In the genomic region with DNA sequence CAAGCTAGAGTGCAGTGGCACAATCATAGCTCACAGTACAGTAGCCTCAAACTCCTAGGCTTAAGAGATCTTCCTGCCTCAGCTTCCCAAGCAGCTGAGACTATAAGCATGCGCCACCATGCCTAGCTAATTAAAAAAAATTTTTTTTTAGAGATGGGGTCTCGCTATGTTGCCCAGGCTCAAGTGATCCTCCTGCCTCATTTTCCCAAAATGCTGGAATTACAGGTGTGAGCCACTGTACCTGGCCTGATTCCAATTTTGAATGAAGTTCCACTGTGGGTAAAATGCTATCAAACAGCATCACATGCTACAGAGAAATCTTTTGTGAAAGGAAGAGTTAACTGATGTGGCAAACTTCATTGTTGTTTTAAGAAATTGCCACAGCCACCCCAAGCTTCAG, we compare ENCODE assay signal across 28 cellular contexts.
"Had no signal": no experiment of that assay in that cellular context is flagged by ENCODE, and none has a peak within 500 bp of the region (broad histone marks: within the 10 kb centered on the region; RNA-seq: fewer than 3 reads in every experiment).

No MANE protein-coding gene starts in this region.

- H3K4me3 ChIP-seq: stomach, suprapubic skin, testis, thoracic aorta, thyroid gland, tibial artery, tibial nerve, transverse colon, upper lobe of left lung, upper lobe of right lung, uterus, vagina had no signal

- H3K9me3 ChIP-seq: suprapubic skin, testis, thyroid gland, vagina had no signal

- H3K27me3 Mint-ChIP-seq: stimulated activated naive B cell treated with anti-CD40 and anti-IgM and Interleukin-4, amounts not matched to agents 10 μg/mL and 1 μg/mL and 100 μg/mL, for 72 hours; stimulated activated naive CD8-positive, alpha-beta T cell treated with anti-CD3 and anti-CD28 coated beads, Interleukin-15, amount 100 ng/mL, for 72 hours; stimulated activated naive CD8-positive, alpha-beta T cell treated with anti-CD3 and anti-CD28 coated beads, Interleukin-15, Interleukin-2, amounts not matched to agents 100 ng/mL and 50 ng/mL, for 24 hours; type B pancreatic cell had no signal

- H3K27ac ChIP-seq: stomach, suprapubic skin, testis, thoracic aorta, thyroid gland, tibial artery, tibial nerve, transverse colon, upper lobe of left lung, upper lobe of right lung, uterus, vagina had no signal

- H3K27me3 ChIP-seq: stomach, suprapubic skin, testis, thyroid gland, tibial artery, tibial nerve, transverse colon, upper lobe of left lung, upper lobe of right lung, uterus, vagina had no signal

- H3K4me1 ChIP-seq: stomach, suprapubic skin, testis, thyroid gland, tibial artery, tibial nerve, transverse colon, upper lobe of left lung, upper lobe of right lung, uterus, vagina had no signal

- H3K36me3 ChIP-seq: uterus had no signal

- FAIRE-seq: urothelium cell line had no signal

- DNase-seq: stimulated activated CD4-positive, alpha-beta T cell treated with anti-CD3 and anti-CD28 coated beads, Interleukin-2, amount 100 ng/mL, for 48 hours; stimulated activated CD4-positive, alpha-beta T cell treated with anti-CD3 and anti-CD28 coated beads, Interleukin-4, amount 100 ng/mL, for 1 hour; stimulated activated CD4-positive, alpha-beta T cell treated with anti-CD3 and anti-CD28 coated beads, Interleukin-4, amount 100 ng/mL, for 24 hours; stimulated activated CD4-positive, alpha-beta T cell treated with anti-CD3 and anti-CD28 coated beads, Interleukin-4, amount 100 ng/mL, for 4 hours; stimulated activated CD8-positive, alpha-beta memory T cell treated with anti-CD3 and anti-CD28 coated beads, Interleukin-4, amount 100 ng/mL, for 48 hours; stimulated activated naive B cell treated with anti-CD40 and anti-IgM and Interleukin-4, amounts not matched to agents 10 μg/mL and 1 μg/mL and 100 μg/mL, for 72 hours; stimulated activated naive CD4-positive, alpha-beta T cell; stimulated activated naive CD4-positive, alpha-beta T cell treated with Interleukin-2 at 50 U/mL for 16 hours; stimulated activated naive CD8-positive, alpha-beta T cell treated with anti-CD3 and anti-CD28 coated beads, Interleukin-15, amount 100 ng/mL, for 72 hours; stimulated activated naive CD8-positive, alpha-beta T cell treated with anti-CD3 and anti-CD28 coated beads, Interleukin-15, Interleukin-2, amounts not matched to agents 100 U/mL and 50 U/mL, for 24 hours; stomach; substantia nigra; testis; thyroid gland; tibial artery; transverse colon; trophoblast cell; upper lobe of left lung; upper lobe of right lung; uterus had no signal

- H3K4me3 Mint-ChIP-seq: stimulated activated effector memory CD8-positive, alpha-beta T cell treated with anti-CD3 and anti-CD28 coated beads, Interleukin-12 subunit alpha, Interleukin-12 subunit beta, amount 100 ng/mL, for 72 hours; stimulated activated naive B cell treated with anti-CD40 and anti-IgM and Interleukin-4, amounts not matched to agents 10 μg/mL and 1 μg/mL and 100 μg/mL, for 72 hours; stimulated activated naive CD8-positive, alpha-beta T cell treated with anti-CD3 and anti-CD28 coated beads, Interleukin-15, amount 100 ng/mL, for 72 hours; stimulated activated naive CD8-positive, alpha-beta T cell treated with anti-CD3 and anti-CD28 coated beads, Interleukin-15, Interleukin-2, amounts not matched to agents 100 ng/mL and 50 ng/mL, for 24 hours; type B pancreatic cell had no signal

- H3K27ac Mint-ChIP-seq: stimulated activated effector memory CD8-positive, alpha-beta T cell treated with anti-CD3 and anti-CD28 coated beads, Interleukin-12 subunit alpha, Interleukin-12 subunit beta, amount 100 ng/mL, for 72 hours; stimulated activated naive B cell treated with anti-CD40 and anti-IgM and Interleukin-4, amounts not matched to agents 10 μg/mL and 1 μg/mL and 100 μg/mL, for 72 hours; stimulated activated naive CD8-positive, alpha-beta T cell treated with anti-CD3 and anti-CD28 coated beads, Interleukin-15, Interleukin-2, amounts not matched to agents 100 ng/mL and 50 ng/mL, for 24 hours; type B pancreatic cell had no signal

- ATAC-seq: stimulated activated effector memory CD8-positive, alpha-beta T cell treated with anti-CD3 and anti-CD28 coated beads, Interleukin-12 subunit alpha, Interleukin-12 subunit beta, amount 100 ng/mL, for 72 hours; stimulated activated naive B cell treated with anti-CD40 and anti-IgM and Interleukin-4, amounts not matched to agents 10 μg/mL and 1 μg/mL and 100 μg/mL, for 72 hours; stimulated activated naive CD8-positive, alpha-beta T cell treated with anti-CD3 and anti-CD28 coated beads, Interleukin-15, amount 100 ng/mL, for 72 hours; stimulated activated naive CD8-positive, alpha-beta T cell treated with anti-CD3 and anti-CD28 coated beads, Interleukin-15, Interleukin-2, amounts not matched to agents 100 U/mL and 50 U/mL, for 24 hours; upper lobe of right lung had no signal

- H3K9me3 Mint-ChIP-seq: type B pancreatic cell had no signal
